In the genomic region with DNA sequence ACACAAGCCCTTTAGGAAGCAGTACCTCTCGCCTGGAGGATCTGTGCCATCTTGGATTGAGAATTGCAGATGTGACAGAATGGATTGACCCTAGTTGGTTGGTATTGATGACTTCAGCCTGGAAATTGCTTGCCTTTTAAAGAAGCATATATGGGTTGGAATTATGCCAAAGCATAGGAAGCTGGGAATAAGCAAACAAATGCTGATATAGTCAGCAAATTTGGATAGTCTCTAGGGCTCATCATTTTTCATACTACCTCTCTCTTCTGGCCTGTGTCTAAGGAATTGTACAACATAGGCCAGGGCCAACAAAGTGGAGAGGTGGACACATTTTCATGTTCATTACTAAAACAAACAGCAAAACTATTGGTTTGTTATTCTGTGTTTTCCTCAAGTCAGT, we compare ENCODE assay signal across 17 cellular contexts. TPM values are rescaled to one million over a fixed set of nuclear protein-coding genes. Genes with fewer than 3 reads are reported as not detected.
A peak's percentile ranks its signal among the peaks of the same experiment; 100 is the strongest.
DNase-seq lines count a peak whose midpoint lies in the region; ATAC-seq, FAIRE-seq and TF ChIP-seq lines count a peak whose summit lies in the region.
"Had no signal": no experiment of that assay in that cellular context is flagged by ENCODE, and none has a peak within 500 bp of the region (broad histone marks: within the 10 kb centered on the region; RNA-seq: fewer than 3 reads in every experiment).

No MANE protein-coding gene starts in this region.

- no peak overlapping the region for H3K4me3 Mint-ChIP-seq in immature natural killer cell
- H3K4me3 Mint-ChIP-seq: B cell, GM23338 had no signal

- TF ChIP-seq POLR2A in HepG2 (IDR thresholded peaks at IDR 0.05; ENCODE audit: insufficient read depth in 1 of 2, low read depth in 2 of 2, low read length in 2 of 2), result no peak
- no peak for TF ChIP-seq POLR2A in right lobe of liver (IDR thresholded peaks at IDR 0.05)
- no peak for TF ChIP-seq POLR2A in K562 (conservative IDR thresholded peaks at IDR 0.05)

- WGBS in HepG2 (ENCODE audit: low lambda C conversion rate), result 100% methylated on average over 1 of the region's 1 CpG
- 100% methylated on average over 1 of the region's 1 CpG for WGBS in right lobe of liver (ENCODE audit: insufficient coverage, low coverage, low lambda C conversion rate, missing lambda C conversion rate)
- WGBS in K562 (ENCODE audit: insufficient coverage, low coverage, missing lambda C conversion rate), result 90% methylated on average over 1 of the region's 1 CpG

- TF ChIP-seq CTCF in HepG2 (CRISPR knock-in tag; IDR thresholded peaks at IDR 0.05) (no peak), right lobe of liver (IDR thresholded peaks at IDR 0.05) (no peak), K562 (IDR thresholded peaks at IDR 0.05 in 2 of 3, conservative IDR thresholded peaks at IDR 0.05 in 1 of 3; ENCODE audit: insufficient read depth in 2 of 3, low read depth in 1 of 3, low read length in 3 of 3) (no peak), ascending aorta (IDR thresholded peaks at IDR 0.05) (no peak)

- H3K4me2 ChIP-seq in HepG2 (ENCODE audit: low read depth, low read length) (no peak overlapping the region), K562 (ENCODE audit: insufficient read depth, low read length) (no peak overlapping the region)
- H3K4me2 ChIP-seq: BLaER1 treated with 17β-estradiol and CSF1 and Interleukin-3, amounts not matched to agents 10 nM and 100 nM; GM23338 had no signal

- no peaks in the 10 kb centered on the region for H3K27me3 ChIP-seq in HepG2 (ENCODE audit: control insufficient read depth in 1 of 2, insufficient read depth in 2 of 2, low read length in 2 of 2)
- no peaks in the 10 kb centered on the region for H3K27me3 ChIP-seq in right lobe of liver
- H3K27me3 ChIP-seq in K562 (ENCODE audit: control insufficient read depth in 2 of 2, insufficient read depth in 2 of 2, low read length in 2 of 2), result no peaks in the 10 kb centered on the region
- no peaks in the 10 kb centered on the region for H3K27me3 ChIP-seq in ascending aorta
- H3K27me3 ChIP-seq: BLaER1 treated with 17β-estradiol and CSF1 and Interleukin-3, amounts not matched to agents 10 nM and 100 nM had no signal

- H3K9ac ChIP-seq in HepG2 (ENCODE audit: insufficient read depth, low read depth, low read length), result no peak overlapping the region
- no peak overlapping the region for H3K9ac ChIP-seq in K562 (ENCODE audit: insufficient read depth in 1 of 2, low read depth in 2 of 2, low read length in 2 of 2)
- H3K9ac ChIP-seq: BLaER1 treated with 17β-estradiol and CSF1 and Interleukin-3, amounts not matched to agents 10 nM and 100 nM had no signal

- BruUV-seq in HepG2 (replicated peaks; lab: Mats Ljungman, UMichigan) (no TSS peak), K562 (replicated peaks; lab: Mats Ljungman, UMichigan) (no TSS peak)

- no peak overlapping the region for H3K27ac ChIP-seq in HepG2 (ENCODE audit: extremely low read length, insufficient read depth, low read length)
- H3K27ac ChIP-seq in right lobe of liver, result no peak overlapping the region
- no peak overlapping the region for H3K27ac ChIP-seq in K562 (ENCODE audit: extremely low read depth, low read depth, low read length)
- H3K27ac ChIP-seq in ascending aorta, result no peak overlapping the region
- H3K27ac ChIP-seq: BLaER1 treated with 17β-estradiol and CSF1 and Interleukin-3, amounts not matched to agents 10 nM and 100 nM had no signal

- no peak for TF ChIP-seq RAD21 in HepG2 (CRISPR knock-in tag; IDR thresholded peaks at IDR 0.05)
- TF ChIP-seq RAD21 in K562 (CRISPR knock-in tag; conservative IDR thresholded peaks at IDR 0.05 in 1 of 2, IDR thresholded peaks at IDR 0.05 in 1 of 2), result no peak

- H3K4me1 Mint-ChIP-seq in immature natural killer cell, result peaks cover 26 to 43% of the 10 kb centered on the region in 2 donors

- intact Hi-C loops in HepG2 (cut with micrococcal nuclease; ENCODE audit: unreplicated experiment) (no loop called here), right lobe of liver (cut with DNase I) (no loop called here), K562 (cut with micrococcal nuclease) (no loop called here), ascending aorta (cut with DNase I) (no loop called here)

- H3K9me1 ChIP-seq in K562 (ENCODE audit: control insufficient read depth, insufficient read depth, low read length), result no peaks in the 10 kb centered on the region

- H3K27ac Mint-ChIP-seq in immature natural killer cell, result no peak overlapping the region
- H3K27ac Mint-ChIP-seq: B cell, GM23338 had no signal

- no peak overlapping the region for H2AFZ ChIP-seq in HepG2 (ENCODE audit: low read length)
- no peak overlapping the region for H2AFZ ChIP-seq in K562 (ENCODE audit: low read depth, low read length)
- H2AFZ ChIP-seq: GM23338 had no signal

- H3K79me2 ChIP-seq in HepG2 (ENCODE audit: insufficient read depth, low read length), result no peaks in the 10 kb centered on the region
- no peaks in the 10 kb centered on the region; the same call in 2 of the 3 replicates for H3K79me2 ChIP-seq in K562 (ENCODE audit: control insufficient read depth, insufficient read depth, low read length)

- TF ChIP-seq EP300 in HepG2 (IDR thresholded peaks at IDR 0.05; ENCODE audit: low read depth in 2 of 2, low read length in 2 of 2) (no peak), HepG2 (CRISPR knock-in tag; IDR thresholded peaks at IDR 0.05; ENCODE audit: borderline replicate concordance) (no peak), K562 (IDR thresholded peaks at IDR 0.05; ENCODE audit: low read length) (no peak)

- H3K9me3 ChIP-seq in HepG2 (ENCODE audit: low read length) (no peaks in the 10 kb centered on the region), right lobe of liver (no peaks in the 10 kb centered on the region), K562 (replicated peaks; ENCODE audit: control insufficient read depth, insufficient read depth, low read depth, low read length) (no peaks in the 10 kb centered on the region), ascending aorta (no peaks in the 10 kb centered on the region)
- H3K9me3 ChIP-seq: Caco-2 had no signal

- peaks cover 0 to 2% (median 0%) of the 10 kb centered on the region in 6 donors for H3K9me3 Mint-ChIP-seq in immature natural killer cell
- H3K9me3 Mint-ChIP-seq: GM23338 had no signal

- DNase-seq in HepG2 (ENCODE audit: low spot score) (no peak), right lobe of liver (no peak), NCI-H69 (lab: John Stamatoyannopoulos, UW) (peak; percentile 19), K562 (ENCODE audit: extremely low read depth in 1 of 4, low spot score in 3 of 4) (no peak), immature natural killer cell (no peak), ascending aorta (ENCODE audit: low spot score in 2 of 2) (no peak)
- DNase-seq in stimulated activated naive CD8-positive, alpha-beta T cell treated with anti-CD3 and anti-CD28 coated beads, Interleukin-15, Interleukin-2, amounts not matched to agents 100 U/mL and 50 U/mL, for 24 hours, result no peak
- DNase-seq: 8988T, Caco-2, H7 had no signal

- H3K36me3 ChIP-seq in HepG2 (replicated peaks in 1 of 2; ENCODE audit: control insufficient read depth in 1 of 2, insufficient read depth in 2 of 2, low read length in 2 of 2) (peaks cover 8 to 19% of the 10 kb centered on the region in 2 experiments; a peak in 4 of 5 replicates), right lobe of liver (peaks cover 0 to 18% (median 12%) of the 10 kb centered on the region in 4 donors), K562 (ENCODE audit: control insufficient read depth, insufficient read depth, low read length) (peaks cover 28% of the 10 kb centered on the region), ascending aorta (peaks cover 35 to 40% of the 10 kb centered on the region in 2 donors)

- H3K27me3 Mint-ChIP-seq in immature natural killer cell (ENCODE audit: low read depth in 3 of 3), result peaks cover 0 to 2% (median 0%) of the 10 kb centered on the region in 3 donors
- H3K27me3 Mint-ChIP-seq: B cell had no signal

- no peaks in the 10 kb centered on the region for H4K20me1 ChIP-seq in HepG2 (ENCODE audit: insufficient read depth, low read length)
- no peaks in the 10 kb centered on the region for H4K20me1 ChIP-seq in K562 (replicated peaks; ENCODE audit: control insufficient read depth, insufficient read depth, low read length)

- H3K4me3 ChIP-seq in HepG2 (replicated peaks in 1 of 3; ENCODE audit: insufficient read depth in 1 of 3, low read depth in 2 of 3, low read length in 3 of 3) (no peak overlapping the region), right lobe of liver (no peak overlapping the region), K562 (no peak overlapping the region), ascending aorta (no peak overlapping the region)
- H3K4me3 ChIP-seq: BLaER1 treated with 17β-estradiol and CSF1 and Interleukin-3, amounts not matched to agents 10 nM and 100 nM; GM23338 had no signal

- H3K4me1 ChIP-seq in HepG2 (ENCODE audit: insufficient read depth, low read length) (no peaks in the 10 kb centered on the region), right lobe of liver (no peaks in the 10 kb centered on the region), K562 (replicated peaks in 1 of 2; ENCODE audit: control insufficient read depth in 2 of 2, insufficient read depth in 2 of 2, low read length in 2 of 2) (no peaks in the 10 kb centered on the region), ascending aorta (peaks cover 0 to 4% of the 10 kb centered on the region in 2 donors)

- CTCF ChIA-PET in HepG2 (lab: Yijun Ruan, JAX; ENCODE audit: low intra/inter-chr PET ratio, low total read pairs), result no interaction called here
- CTCF ChIA-PET in K562 (lab: Yijun Ruan, JAX; ENCODE audit: low intra/inter-chr PET ratio), result no interaction called here

- FAIRE-seq in HepG2 (lab: Jason Lieb, UNC) (no peak), K562 (lab: Jason Lieb, UNC) (no peak)
- FAIRE-seq: D721Med, G401.6, GM12891 had no signal

- H3K36me3 Mint-ChIP-seq in immature natural killer cell, result peaks cover 30 to 45% (median 39%) of the 10 kb centered on the region in 3 donors

- in situ Hi-C loops in HepG2 (cut with HindIII; ENCODE audit: extremely low pct_ligation_motif_present, low pct_unique_long_range_greater_than_20kb) (no loop called here), K562 (cut with MboI) (no loop called here)

- POLR2A ChIA-PET in HepG2 (lab: Yijun Ruan, JAX), result no interaction called here
- POLR2A ChIA-PET in K562 (lab: Yijun Ruan, JAX), result no interaction called here

- ATAC-seq in HepG2, result no peak
- ATAC-seq in right lobe of liver, result no peak
- no peak for ATAC-seq in K562
- no peak for ATAC-seq in stimulated activated naive CD8-positive, alpha-beta T cell treated with anti-CD3 and anti-CD28 coated beads, Interleukin-15, Interleukin-2, amounts not matched to agents 100 U/mL and 50 U/mL, for 24 hours
- ATAC-seq: GM23338, HCT116 had no signal

RNA-seq across cellular contexts. Expression of gene TRIM32, which starts 13.2 kb away (rescaled TPM):
- 7.7 and 11.6 TPM in 2 replicates for total RNA-seq in HepG2 (2016; rRNA removed; fragmentation: Illumina TruSeq; extraction: Trizol)
- total RNA-seq in HepG2 (2016; cell fraction: cytosol; rRNA removed; fragmentation: Illumina TruSeq; extraction: Trizol; ENCODE audit: low read depth), result 1.0 and 1.9 TPM in 2 replicates
- 8.8 and 12.5 TPM in 2 replicates for total RNA-seq in HepG2 (2016; cell fraction: insoluble cytoplasmic fraction; rRNA removed; fragmentation: Illumina TruSeq; extraction: Trizol)
- total RNA-seq in HepG2 (2016; cell fraction: membrane; rRNA removed; fragmentation: Illumina TruSeq; extraction: Trizol), result 3.9 and 4.2 TPM in 2 replicates
- 7.1 and 8.6 TPM in 2 replicates for total RNA-seq in HepG2 (2016; cell fraction: nucleus; rRNA removed; fragmentation: Illumina TruSeq; extraction: Trizol)
- polyA plus RNA-seq in HepG2 (2011; rRNA removed), result 6.5 and 6.9 TPM in 2 replicates
- polyA plus RNA-seq in HepG2 (2011; cell fraction: cytosol; rRNA removed), result 4.4 and 6.4 TPM in 2 replicates
- 8.4 and 8.9 TPM in 2 replicates for polyA plus RNA-seq in HepG2 (2011; cell fraction: nucleus; rRNA removed)
- 4.1 and 5.1 TPM in 2 replicates for polyA plus RNA-seq in HepG2 (2012)
- 0.52 and 0.58 TPM in 2 replicates for polyA plus RNA-seq in HepG2 (2016; cell fraction: cytosol; fragmentation: Illumina TruSeq; extraction: Trizol; ENCODE audit: low read depth)
- 8.0 and 9.9 TPM in 2 replicates for polyA plus RNA-seq in HepG2 (2016; cell fraction: insoluble cytoplasmic fraction; fragmentation: Illumina TruSeq; extraction: Trizol; ENCODE audit: low read depth)
- polyA plus RNA-seq in HepG2 (2016; cell fraction: membrane; fragmentation: Illumina TruSeq; extraction: Trizol; ENCODE audit: low read depth), result 1.6 and 2.2 TPM in 2 replicates
- 6.8 and 7.6 TPM in 2 replicates for polyA plus RNA-seq in HepG2 (2016; cell fraction: nucleus; fragmentation: Illumina TruSeq; extraction: Trizol; ENCODE audit: insufficient read depth, low read depth)
- polyA minus RNA-seq in HepG2 (2011; rRNA and poly(A)+ RNA removed; ENCODE audit: low replicate concordance), result 45.6 and 65.4 TPM in 2 replicates
- polyA minus RNA-seq in HepG2 (2011; cell fraction: cytosol; rRNA and poly(A)+ RNA removed), result 7.4 and 9.6 TPM in 2 replicates
- polyA minus RNA-seq in HepG2 (2011; cell fraction: nucleus; rRNA and poly(A)+ RNA removed), result 24.2 and 30.6 TPM in 2 replicates
- total RNA-seq in right lobe of liver, result 1 to 10 TPM; 5.2 to 8.4 (median 6.6) TPM
- total RNA-seq in K562 (2011; cell fraction: chromatin; rRNA removed; ENCODE audit: low replicate concordance), result 14.2 and 15.9 TPM in 2 replicates
- total RNA-seq in K562 (2011; cell fraction: nucleolus; rRNA removed), result 10.7 TPM in 2 replicates
- 11.1 and 11.5 TPM in 2 replicates for total RNA-seq in K562 (2011; cell fraction: nucleoplasm; rRNA removed)
- 4.4 and 5.8 TPM in 2 replicates for total RNA-seq in K562 (2014; rRNA removed)
- 3.9 and 4.9 TPM in 2 replicates for total RNA-seq in K562 (2014; rRNA removed; fragmentation: Illumina TruSeq; extraction: Trizol)
- total RNA-seq in K562 (2015; rRNA removed; fragmentation: Illumina TruSeq; extraction: Trizol), result 5.8 and 5.9 TPM in 2 replicates
- 8.2 and 9.4 TPM in 2 replicates for total RNA-seq in K562 (2021)
- polyA plus RNA-seq in K562 (2011; rRNA removed), result 7.3 and 9.3 TPM in 2 replicates
- 6.6 and 7.3 TPM in 2 replicates for polyA plus RNA-seq in K562 (2011; cell fraction: cytosol; rRNA removed)
- polyA plus RNA-seq in K562 (2011; cell fraction: nucleus; rRNA removed), result 6.5 and 9.3 TPM in 2 replicates
- 5.3 and 6.1 TPM in 2 replicates for polyA plus RNA-seq in K562 (2012)
- polyA plus RNA-seq in K562 (2014; fragmentation: Illumina TruSeq; extraction: Trizol), result 5.8 and 6.4 TPM in 2 replicates
- 1 to 10 TPM; 7.6 to 9.3 TPM for polyA plus RNA-seq in K562 (2014; fragmentation: Nextera tagmentation; extraction: Ambion mirVana)
- 3.5 and 3.6 TPM in 2 replicates for polyA plus RNA-seq in K562 (2014; rRNA removed)
- polyA minus RNA-seq in K562 (2011; rRNA and poly(A)+ RNA removed), result 13.6 and 18.4 TPM in 2 replicates
- 4.6 and 6.0 TPM in 2 replicates for polyA minus RNA-seq in K562 (2011; cell fraction: cytosol; rRNA and poly(A)+ RNA removed)
- polyA minus RNA-seq in K562 (2011; cell fraction: nucleus; rRNA and poly(A)+ RNA removed), result 8.3 and 10.7 TPM in 2 replicates
- polyA plus RNA-seq in immature natural killer cell, result 10 to 100 TPM; 10.1 to 18.8 (median 10.7) TPM
- total RNA-seq in ascending aorta, result 2.6 TPM

Comparison
In these comparisons a context has a peak if more than half of its experiments do, and no peak if none do; other contexts are left out.
1. Of the 241 proteins assayed by ChIP-seq in both HepG2 and K562: peak only in HepG2: MAFF; only in K562: none; in both: none; in neither: 239; mixed calls (peak in some experiments, not most) for 1.